In genomic region chr6:81487489-81487888, GRCh38 we compare ENCODE assay signal across 13 cellular contexts.
DNase-seq lines count a peak whose midpoint lies in the region; ATAC-seq, FAIRE-seq and TF ChIP-seq lines count a peak whose summit lies in the region.
"Had no signal": no experiment of that assay in that cellular context is flagged by ENCODE, and none has a peak within 500 bp of the region (broad histone marks: within the 10 kb centered on the region; RNA-seq: fewer than 3 reads in every experiment).

No MANE protein-coding gene starts in this region.

- no peak for ATAC-seq in GM23338
- no peak for ATAC-seq in GM21515 (IDR thresholded peaks at IDR 0.05; ENCODE audit: unreplicated experiment)
- ATAC-seq in activated CD4-positive, alpha-beta T cell treated with anti-CD3 and anti-CD28 coated beads for 36 hours = no peak
- ATAC-seq in HG03521 (IDR thresholded peaks at IDR 0.05; ENCODE audit: unreplicated experiment) = no peak
- ATAC-seq: activated CD8-positive, alpha-beta memory T cell treated with anti-CD3 and anti-CD28 coated beads, Interleukin-2, amount 10 ng/mL, durations not matched to agents 7 days and 5 days; stimulated activated effector memory CD8-positive, alpha-beta T cell treated with anti-CD3 and anti-CD28 coated beads, Interleukin-12 subunit alpha, Interleukin-12 subunit beta, amount 100 ng/mL, for 72 hours had no signal

- intact Hi-C loops in left ventricle myocardium inferior (cut with micrococcal nuclease) = no loop called here
- intact Hi-C loops in posterior cingulate gyrus (cut with DNase I) = no loop called here
- intact Hi-C loops in activated CD4-positive, alpha-beta T cell treated with anti-CD3 and anti-CD28 coated beads for 36 hours (cut with DNase I, micrococcal nuclease) = no loop called here

- H3K36me3 Mint-ChIP-seq in GM23338 (ENCODE audit: low read depth) = no peaks in the 10 kb centered on the region
- no peaks in the 10 kb centered on the region for H3K36me3 Mint-ChIP-seq in activated CD4-positive, alpha-beta T cell treated with anti-CD3 and anti-CD28 coated beads for 36 hours (ENCODE audit: low read depth)
- H3K36me3 Mint-ChIP-seq: activated CD8-positive, alpha-beta memory T cell treated with anti-CD3 and anti-CD28 coated beads, Interleukin-2, amount 10 ng/mL, durations not matched to agents 7 days and 5 days; stimulated activated effector memory CD8-positive, alpha-beta T cell treated with anti-CD3 and anti-CD28 coated beads, Interleukin-12 subunit alpha, Interleukin-12 subunit beta, amount 100 ng/mL, for 72 hours had no signal

- H4K20me1 ChIP-seq in GM23338 (replicated peaks; ENCODE audit: insufficient read depth) = no peaks in the 10 kb centered on the region

- no peaks in the 10 kb centered on the region for H3K4me1 Mint-ChIP-seq in GM23338
- no peaks in the 10 kb centered on the region for H3K4me1 Mint-ChIP-seq in activated CD4-positive, alpha-beta T cell treated with anti-CD3 and anti-CD28 coated beads for 36 hours
- H3K4me1 Mint-ChIP-seq: activated CD8-positive, alpha-beta memory T cell treated with anti-CD3 and anti-CD28 coated beads, Interleukin-2, amount 10 ng/mL, durations not matched to agents 7 days and 5 days; stimulated activated effector memory CD8-positive, alpha-beta T cell treated with anti-CD3 and anti-CD28 coated beads, Interleukin-12 subunit alpha, Interleukin-12 subunit beta, amount 100 ng/mL, for 72 hours had no signal

- H3K27me3 ChIP-seq in GM23338 (ENCODE audit: insufficient read depth) (no peaks in the 10 kb centered on the region), bronchial epithelial cell (ENCODE audit: control insufficient read depth, insufficient read depth, low read length) (no peaks in the 10 kb centered on the region), left ventricle myocardium inferior (ENCODE audit: low read depth) (no peaks in the 10 kb centered on the region)
- H3K27me3 ChIP-seq: esophagus muscularis mucosa had no signal

- no peak overlapping the region for H3K4me3 ChIP-seq in GM23338
- H3K4me3 ChIP-seq in bronchial epithelial cell (ENCODE audit: low read depth, low read length) = no peak overlapping the region
- H3K4me3 ChIP-seq in left ventricle myocardium inferior = peak overlapping the region; percentile 35
- H3K4me3 ChIP-seq: HAP-1 had no signal

- H3K27ac Mint-ChIP-seq in GM23338 = no peak overlapping the region
- H3K27ac Mint-ChIP-seq in activated CD4-positive, alpha-beta T cell treated with anti-CD3 and anti-CD28 coated beads for 36 hours = no peak overlapping the region
- H3K27ac Mint-ChIP-seq: activated CD8-positive, alpha-beta memory T cell treated with anti-CD3 and anti-CD28 coated beads, Interleukin-2, amount 10 ng/mL, durations not matched to agents 7 days and 5 days; CD4-positive, alpha-beta T cell; stimulated activated effector memory CD8-positive, alpha-beta T cell treated with anti-CD3 and anti-CD28 coated beads, Interleukin-12 subunit alpha, Interleukin-12 subunit beta, amount 100 ng/mL, for 72 hours had no signal

- no peaks in the 10 kb centered on the region for H3K79me2 ChIP-seq in GM23338 (replicated peaks; ENCODE audit: insufficient read depth)

- peak; percentile 89 for FAIRE-seq in bronchial epithelial cell (lab: Jason Lieb, UNC)

- H3K4me1 ChIP-seq in GM23338 (ENCODE audit: insufficient read depth) (no peaks in the 10 kb centered on the region), left ventricle myocardium inferior (no peaks in the 10 kb centered on the region)
- H3K4me1 ChIP-seq: esophagus muscularis mucosa, HAP-1 had no signal

- no peaks in the 10 kb centered on the region for H3F3A ChIP-seq in GM23338 (replicated peaks; ENCODE audit: low read depth)

- no peaks in the 10 kb centered on the region for H3K9me2 ChIP-seq in GM23338 (ENCODE audit: insufficient read depth)

- no peaks in the 10 kb centered on the region for H3K36me3 ChIP-seq in GM23338 (ENCODE audit: insufficient read depth)
- no peaks in the 10 kb centered on the region for H3K36me3 ChIP-seq in bronchial epithelial cell (ENCODE audit: control insufficient read depth, insufficient read depth, low read length)
- H3K36me3 ChIP-seq in left ventricle myocardium inferior = no peaks in the 10 kb centered on the region
- H3K36me3 ChIP-seq: esophagus muscularis mucosa, HAP-1 had no signal

- H2AFZ ChIP-seq in GM23338 = 0 out of 2 replicates have a peak overlapping the region, but pooled peaks have one; percentile 45

- H3K27ac ChIP-seq in GM23338 (ENCODE audit: low read depth) (no peak overlapping the region), left ventricle myocardium inferior (replicated peaks) (no peak overlapping the region)
- H3K27ac ChIP-seq: esophagus muscularis mucosa had no signal

- TF ChIP-seq CTCF in GM23338 (conservative IDR thresholded peaks at IDR 0.05; ENCODE audit: low read depth in 2 of 2) (no peak), bronchial epithelial cell (IDR thresholded peaks at IDR 0.05; ENCODE audit: insufficient read depth, low read length, severe bottlenecking) (no peak), left ventricle myocardium inferior (IDR thresholded peaks at IDR 0.05; ENCODE audit: borderline replicate concordance) (no peak)

- H3K9me3 Mint-ChIP-seq in GM23338 = no peaks in the 10 kb centered on the region
- H3K9me3 Mint-ChIP-seq in activated CD4-positive, alpha-beta T cell treated with anti-CD3 and anti-CD28 coated beads for 36 hours (ENCODE audit: low read depth) = no peaks in the 10 kb centered on the region

- CTCF ChIA-PET in activated CD4-positive, alpha-beta T cell treated with anti-CD3 and anti-CD28 coated beads for 36 hours (lab: Charles Lee) = no interaction called here

- H3K4me2 ChIP-seq in GM23338 = no peak overlapping the region

- DNase-seq in GM23338 (ENCODE audit: low spot score) (peak; percentile 4), bronchial epithelial cell (ENCODE audit: low read depth) (no peak), left ventricle myocardium inferior (peak; percentile 40), posterior cingulate gyrus (peak; percentile 38 to 95 (median 66)), NCI-H128 (lab: John Stamatoyannopoulos, UW; ENCODE audit: unreplicated experiment) (no peak)
- DNase-seq in activated CD4-positive, alpha-beta T cell treated with anti-CD3 and anti-CD28 coated beads for 36 hours = no peak
- DNase-seq: activated CD8-positive, alpha-beta memory T cell treated with anti-CD3 and anti-CD28 coated beads, Interleukin-2, amount 10 ng/mL, durations not matched to agents 7 days and 5 days; CD4-positive, alpha-beta T cell had no signal

- H3K4me3 Mint-ChIP-seq in GM23338 = no peak overlapping the region
- H3K4me3 Mint-ChIP-seq in activated CD4-positive, alpha-beta T cell treated with anti-CD3 and anti-CD28 coated beads for 36 hours = no peak overlapping the region
- H3K4me3 Mint-ChIP-seq: activated CD8-positive, alpha-beta memory T cell treated with anti-CD3 and anti-CD28 coated beads, Interleukin-2, amount 10 ng/mL, durations not matched to agents 7 days and 5 days; CD4-positive, alpha-beta T cell; stimulated activated effector memory CD8-positive, alpha-beta T cell treated with anti-CD3 and anti-CD28 coated beads, Interleukin-12 subunit alpha, Interleukin-12 subunit beta, amount 100 ng/mL, for 72 hours had no signal

- POLR2A ChIA-PET in activated CD4-positive, alpha-beta T cell treated with anti-CD3 and anti-CD28 coated beads for 36 hours (lab: Charles Lee) = no interaction called here

- H3K27me3 Mint-ChIP-seq in GM23338 (ENCODE audit: insufficient read depth, low read depth, poor library complexity) = no peaks in the 10 kb centered on the region
- H3K27me3 Mint-ChIP-seq in activated CD4-positive, alpha-beta T cell treated with anti-CD3 and anti-CD28 coated beads for 36 hours = no peaks in the 10 kb centered on the region
- H3K27me3 Mint-ChIP-seq: activated CD8-positive, alpha-beta memory T cell treated with anti-CD3 and anti-CD28 coated beads, Interleukin-2, amount 10 ng/mL, durations not matched to agents 7 days and 5 days; CD4-positive, alpha-beta T cell had no signal

- H3K9me3 ChIP-seq in left ventricle myocardium inferior (replicated peaks) = no peaks in the 10 kb centered on the region
- H3K9me3 ChIP-seq: esophagus muscularis mucosa, HAP-1 had no signal

Comparison
In these comparisons a context has a peak if more than half of its experiments do, and no peak if none do; other contexts are left out.
1. DNase-seq: peak in GM23338 (single experiment), left ventricle myocardium inferior (single experiment) and posterior cingulate gyrus (10 of 10); none in bronchial epithelial cell (single experiment), activated CD4-positive, alpha-beta T cell treated with anti-CD3 and anti-CD28 coated beads for 36 hours (single experiment) and NCI-H128 (single experiment).